In the genomic region with DNA sequence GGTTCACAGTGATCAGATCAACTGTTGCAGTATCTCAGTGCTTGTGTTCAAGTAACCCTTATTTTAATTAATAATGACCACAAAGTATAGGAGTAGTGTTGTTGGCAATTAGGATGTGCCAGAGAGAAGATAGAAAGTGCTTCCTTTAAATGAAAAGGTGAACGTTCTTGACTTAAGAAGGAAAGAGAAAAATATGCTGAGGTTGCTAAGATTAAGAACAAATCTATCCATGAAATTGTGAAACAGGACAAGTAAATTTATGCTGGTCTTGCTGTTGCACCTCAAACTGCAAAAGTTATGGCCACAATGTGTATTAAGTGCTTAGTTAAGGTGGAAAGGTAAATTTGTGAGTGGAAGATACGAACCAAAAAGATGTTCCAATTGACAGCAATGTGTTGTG, we compare ENCODE assay signal across 32 cellular contexts.
"Had no signal": no experiment of that assay in that cellular context is flagged by ENCODE, and none has a peak within 500 bp of the region (broad histone marks: within the 10 kb centered on the region; RNA-seq: fewer than 3 reads in every experiment).

No MANE protein-coding gene starts in this region.

- H3K27ac Mint-ChIP-seq: activated CD4-positive, alpha-beta memory T cell treated with anti-CD3 and anti-CD28 coated beads for 36 hours; activated CD4-positive, alpha-beta T cell treated with anti-CD3 and anti-CD28 coated beads for 36 hours; activated CD4-positive, alpha-beta T cell treated with anti-CD3 and anti-CD28 coated beads, Interleukin-2, amount 10 ng/mL, durations not matched to agents 24 days and 14 days; activated CD8-positive, alpha-beta memory T cell treated with anti-CD3 and anti-CD28 coated beads, Interleukin-2, amount 10 ng/mL, durations not matched to agents 7 days and 5 days; activated CD8-positive, alpha-beta T cell treated with anti-CD3 and anti-CD28 coated beads, Interleukin-2, amount 10 ng/mL, durations not matched to agents 7 days and 5 days; activated naive CD8-positive, alpha-beta T cell; activated T-helper 1 cell treated with anti-CD3 and anti-CD28 coated beads, Interleukin-12 subunit alpha, Interleukin-12 subunit beta, Interleukin-2, Interleukin-4 antibody, amounts not matched to agents 30 ng/mL and 10 ng/mL and 1 ng/mL, durations not matched to agents 14 hours and 24 hours and 36 hours; activated T-helper 2 cell treated with anti-CD3 and anti-CD28 coated beads, Interferon-gamma antibody, Interleukin-2, Interleukin-4, amounts not matched to agents 10 μg/mL and 5 μg/mL and 100 μg/mL, durations not matched to agents 14 hours and 24 hours and 36 hours; dendritic cell treated with granulocyte-macrophage colony-stimulating factor and Interleukin-4, amounts not matched to agents 40 ng/mL and 50 ng/mL, for 4 days; endodermal cell had no signal

- ATAC-seq: activated CD4-positive, alpha-beta T cell treated with anti-CD3 and anti-CD28 coated beads for 36 hours; activated CD8-positive, alpha-beta memory T cell treated with anti-CD3 and anti-CD28 coated beads, Interleukin-2, amount 10 ng/mL, durations not matched to agents 7 days and 5 days; activated CD8-positive, alpha-beta T cell treated with anti-CD3 and anti-CD28 coated beads, Interleukin-2, amount 10 ng/mL, durations not matched to agents 7 days and 5 days; esophagus mucosa had no signal

- H3K27ac ChIP-seq: brain microvascular endothelial cell, coronary artery, dorsolateral prefrontal cortex had no signal

- FAIRE-seq: astrocyte, bronchial epithelial cell, frontal cortex had no signal

- H3K27me3 Mint-ChIP-seq: activated CD4-positive, alpha-beta memory T cell treated with anti-CD3 and anti-CD28 coated beads for 36 hours; activated CD4-positive, alpha-beta T cell treated with anti-CD3 and anti-CD28 coated beads for 36 hours; activated naive CD8-positive, alpha-beta T cell; dendritic cell treated with granulocyte-macrophage colony-stimulating factor and Interleukin-4, amounts not matched to agents 40 ng/mL and 50 ng/mL, for 4 days had no signal

- H3K4me1 Mint-ChIP-seq: activated CD4-positive, alpha-beta T cell treated with anti-CD3 and anti-CD28 coated beads for 36 hours; activated CD4-positive, alpha-beta T cell treated with anti-CD3 and anti-CD28 coated beads, Interleukin-2, amount 10 ng/mL, durations not matched to agents 24 days and 14 days; activated CD8-positive, alpha-beta memory T cell treated with anti-CD3 and anti-CD28 coated beads, Interleukin-2, amount 10 ng/mL, durations not matched to agents 7 days and 5 days; central memory CD8-positive, alpha-beta T cell had no signal

- H3K4me3 Mint-ChIP-seq: activated CD4-positive, alpha-beta memory T cell treated with anti-CD3 and anti-CD28 coated beads for 36 hours; activated CD4-positive, alpha-beta T cell treated with anti-CD3 and anti-CD28 coated beads for 36 hours; activated CD4-positive, alpha-beta T cell treated with anti-CD3 and anti-CD28 coated beads, Interleukin-2, amount 10 ng/mL, durations not matched to agents 24 days and 14 days; activated CD8-positive, alpha-beta memory T cell treated with anti-CD3 and anti-CD28 coated beads, Interleukin-2, amount 10 ng/mL, durations not matched to agents 7 days and 5 days; activated CD8-positive, alpha-beta T cell treated with anti-CD3 and anti-CD28 coated beads, Interleukin-2, amount 10 ng/mL, durations not matched to agents 7 days and 5 days; activated naive CD8-positive, alpha-beta T cell; activated T-helper 1 cell treated with anti-CD3 and anti-CD28 coated beads, Interleukin-12 subunit alpha, Interleukin-12 subunit beta, Interleukin-2, Interleukin-4 antibody, amounts not matched to agents 30 ng/mL and 10 ng/mL and 1 ng/mL, durations not matched to agents 14 hours and 24 hours and 36 hours; central memory CD8-positive, alpha-beta T cell; dendritic cell treated with granulocyte-macrophage colony-stimulating factor and Interleukin-4, amounts not matched to agents 40 ng/mL and 50 ng/mL, for 4 days; endodermal cell had no signal

- H3K4me3 ChIP-seq: coronary artery, dorsolateral prefrontal cortex had no signal

- H3K27me3 ChIP-seq: brain microvascular endothelial cell, dorsolateral prefrontal cortex had no signal

- H3K36me3 ChIP-seq: brain microvascular endothelial cell had no signal

- DNase-seq: activated CD4-positive, alpha-beta memory T cell treated with anti-CD3 and anti-CD28 coated beads for 36 hours; activated CD4-positive, alpha-beta T cell treated with anti-CD3 and anti-CD28 coated beads for 36 hours; activated CD4-positive, alpha-beta T cell treated with anti-CD3 and anti-CD28 coated beads, Interleukin-2, amount 10 ng/mL, durations not matched to agents 24 days and 14 days; activated CD4-positive, CD25-positive, alpha-beta regulatory T cell; activated CD4-positive, CD25-positive, alpha-beta regulatory T cell treated with anti-CD3 and anti-CD28 coated beads, Interleukin-2, amount 50 U/mL, for 72 hours; activated CD8-positive, alpha-beta memory T cell treated with anti-CD3 and anti-CD28 coated beads, Interleukin-2, amount 10 ng/mL, durations not matched to agents 7 days and 5 days; activated CD8-positive, alpha-beta memory T cell treated with anti-CD3 and anti-CD28 coated beads, Interleukin-2, amount 50 U/mL, for 4 hours; activated CD8-positive, alpha-beta T cell treated with anti-CD3 and anti-CD28 coated beads, Interleukin-2, amount 10 ng/mL, durations not matched to agents 7 days and 5 days; activated effector memory CD4-positive, alpha-beta T cell treated with anti-CD3 and anti-CD28 coated beads, Interleukin-2, amount 50 U/mL, for 16 hours; activated naive CD4-positive, alpha-beta T cell treated with anti-CD3 and anti-CD28 coated beads, Interleukin-2, amount 50 U/mL, for 16 hours; activated T-cell treated with anti-CD3 and anti-CD28 coated beads, Interleukin-2, amount 50 U/mL, for 1 hour; activated T-cell treated with anti-CD3 and anti-CD28 coated beads, Interleukin-2, amount 50 U/mL, for 48 hours; amniotic stem cell; anterior cingulate cortex; brain microvascular endothelial cell; dorsolateral prefrontal cortex; effector memory CD4-positive, alpha-beta T cell; endodermal cell; foreskin fibroblast; head of caudate nucleus; T-helper 1 cell; T-helper 2 cell had no signal

- H3K36me3 Mint-ChIP-seq: activated CD4-positive, alpha-beta memory T cell treated with anti-CD3 and anti-CD28 coated beads for 36 hours; activated CD8-positive, alpha-beta memory T cell treated with anti-CD3 and anti-CD28 coated beads, Interleukin-2, amount 10 ng/mL, durations not matched to agents 7 days and 5 days had no signal
